ENCODE assay signal across 1 cellular context in the genomic region with DNA sequence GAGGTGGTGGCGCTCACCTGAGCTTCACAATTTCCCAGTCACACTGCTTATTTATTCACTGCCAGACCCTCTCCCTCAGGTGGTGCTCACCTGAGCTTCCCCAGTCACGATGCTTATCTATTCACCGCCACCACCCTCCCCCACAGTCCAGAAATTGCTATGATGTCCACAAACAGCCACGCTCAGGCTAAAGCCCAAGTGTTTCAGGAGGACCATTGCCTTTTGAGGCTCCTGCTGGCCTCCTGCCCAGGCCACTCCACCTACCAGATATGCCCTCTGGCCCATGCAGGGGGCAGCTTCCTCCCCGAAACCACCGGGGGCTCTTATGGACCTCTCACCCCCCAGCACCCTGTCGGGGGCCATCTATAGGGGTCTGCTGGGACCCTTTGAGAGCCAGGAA.
TF ChIP-seq lines count a peak whose summit lies in the region.

No MANE protein-coding gene starts in this region.

TF ChIP-seq in GM23338, 12 proteins besides CTCF, POLR2A, EP300 and RAD21:
- TF ChIP-seq STAT1 (IDR thresholded peaks at IDR 0.05; ENCODE audit: unreplicated experiment): no peak
- TF ChIP-seq ZNF114 (CRISPR knock-in tag; IDR thresholded peaks at IDR 0.05): no peak
- TF ChIP-seq EZH2 (IDR thresholded peaks at IDR 0.05; ENCODE audit: low read depth, unreplicated experiment): no peak
- TF ChIP-seq, protein P1, sequence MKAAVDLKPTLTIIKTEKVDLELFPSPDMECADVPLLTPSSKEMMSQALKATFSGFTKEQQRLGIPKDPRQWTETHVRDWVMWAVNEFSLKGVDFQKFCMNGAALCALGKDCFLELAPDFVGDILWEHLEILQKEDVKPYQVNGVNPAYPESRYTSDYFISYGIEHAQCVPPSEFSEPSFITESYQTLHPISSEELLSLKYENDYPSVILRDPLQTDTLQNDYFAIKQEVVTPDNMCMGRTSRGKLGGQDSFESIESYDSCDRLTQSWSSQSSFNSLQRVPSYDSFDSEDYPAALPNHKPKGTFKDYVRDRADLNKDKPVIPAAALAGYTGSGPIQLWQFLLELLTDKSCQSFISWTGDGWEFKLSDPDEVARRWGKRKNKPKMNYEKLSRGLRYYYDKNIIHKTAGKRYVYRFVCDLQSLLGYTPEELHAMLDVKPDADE (IDR thresholded peaks at IDR 0.05): no peak
